In the genomic region with DNA sequence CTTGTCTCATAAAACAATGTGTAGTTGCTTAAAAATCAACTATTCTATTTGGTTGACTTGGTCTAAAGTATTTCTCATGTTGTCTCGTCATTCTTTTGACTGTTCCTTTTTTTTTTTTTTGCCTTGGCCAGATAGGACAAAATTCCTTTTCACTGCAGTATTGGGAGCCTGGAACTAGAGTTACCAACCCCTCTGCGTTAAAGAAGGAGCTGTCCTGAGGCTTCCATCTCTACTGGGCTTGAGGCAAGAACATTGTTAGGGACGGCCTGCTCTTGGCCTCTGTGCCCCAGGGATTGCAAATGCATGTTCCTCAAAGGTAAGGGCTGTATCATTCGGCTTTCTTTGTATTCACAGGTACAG, we compare ENCODE assay signal across 1 cellular context.
TF ChIP-seq lines count a peak whose summit lies in the region.

No MANE protein-coding gene starts in this region.

TF ChIP-seq in K562, 482 proteins besides CTCF, POLR2A, EP300 and RAD21:
- TF ChIP-seq, protein P1, sequence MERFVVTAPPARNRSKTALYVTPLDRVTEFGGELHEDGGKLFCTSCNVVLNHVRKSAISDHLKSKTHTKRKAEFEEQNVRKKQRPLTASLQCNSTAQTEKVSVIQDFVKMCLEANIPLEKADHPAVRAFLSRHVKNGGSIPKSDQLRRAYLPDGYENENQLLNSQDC (CRISPR knock-in tag; IDR thresholded peaks at IDR 0.05): no peak
- TF ChIP-seq ZKSCAN8 (CRISPR knock-in tag; IDR thresholded peaks at IDR 0.05): no peak
- TF ChIP-seq SMARCE1 (IDR thresholded peaks at IDR 0.05): no peak
- no peak for TF ChIP-seq GTF2F1 (IDR thresholded peaks at IDR 0.05; ENCODE audit: low read depth, low read length)
- no peak for TF ChIP-seq TEAD1 (CRISPR knock-in tag; IDR thresholded peaks at IDR 0.05)
- no peak for TF ChIP-seq ARID3B (CRISPR knock-in tag; IDR thresholded peaks at IDR 0.05; ENCODE audit: borderline replicate concordance)
- TF ChIP-seq ZNF551 (CRISPR knock-in tag; IDR thresholded peaks at IDR 0.05): no peak
- TF ChIP-seq CREBBP (IDR thresholded peaks at IDR 0.05; ENCODE audit: low read depth, low read length): no peak
- no peak for TF ChIP-seq ZSCAN32 (CRISPR knock-in tag; IDR thresholded peaks at IDR 0.05)
